11 cellular contexts compared by ENCODE assay signal in the genomic region with DNA sequence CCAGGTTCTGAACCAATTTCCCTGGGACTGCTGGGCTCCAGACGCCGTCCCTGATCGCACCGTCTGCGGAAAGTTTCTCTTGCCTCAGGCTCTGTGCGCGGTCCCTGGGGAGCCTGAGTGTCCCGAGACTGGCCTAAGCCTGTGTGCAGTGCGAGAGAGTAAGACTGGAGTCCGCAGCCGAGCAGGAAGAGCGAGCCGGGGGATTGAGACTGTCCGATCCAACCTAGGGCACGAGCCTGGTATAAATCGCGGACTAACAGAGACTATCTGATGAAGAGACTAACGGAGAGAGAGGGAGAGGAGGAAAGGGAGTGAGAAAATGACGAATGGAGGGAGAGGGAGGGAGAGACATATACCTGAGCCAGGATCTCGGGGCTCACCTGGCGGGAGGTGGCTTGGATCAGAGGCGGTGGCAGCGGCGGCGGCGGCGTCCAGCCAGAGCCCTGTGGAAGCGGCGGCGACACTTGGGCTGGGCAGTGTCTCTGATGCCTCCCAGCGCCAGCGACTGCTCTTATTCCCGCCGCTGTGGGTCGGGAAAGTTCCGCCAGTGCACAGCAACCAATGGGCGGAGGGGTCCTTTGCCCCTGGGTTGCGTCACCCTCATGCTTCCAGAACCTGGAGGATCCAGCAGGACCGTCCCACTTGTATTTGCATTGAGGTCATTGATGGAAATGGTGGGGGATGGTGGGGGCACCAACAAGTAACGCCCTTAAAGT. TPM values are rescaled to one million over a fixed set of nuclear protein-coding genes. Genes with fewer than 3 reads are reported as not detected.
DNase-seq lines count a peak whose midpoint lies in the region; FAIRE-seq and TF ChIP-seq lines count a peak whose summit lies in the region.
"Had no signal": no experiment of that assay in that cellular context is flagged by ENCODE, and none has a peak within 500 bp of the region (broad histone marks: within the 10 kb centered on the region; RNA-seq: fewer than 3 reads in every experiment).

CALCA (minus strand) TSS at position 487 of the 716 bp plus-strand sequence. CDS start 1,159 bp downstream, outside the sequence.

- no peak within 1 kb of the TSS for H3K4me3 ChIP-seq in suprapubic skin
- peak within 1 kb of the TSS in 3 of 8 donors; percentile 15 to 64 (median 25) for H3K4me3 ChIP-seq in spleen
- H3K4me3 ChIP-seq: SJSA1 had no signal

- TF ChIP-seq CTCF in 22Rv1 (IDR thresholded peaks at IDR 0.05), result 0 out of 2 replicates have a peak, but pooled peaks have one; percentile 1
- TF ChIP-seq CTCF in suprapubic skin (IDR thresholded peaks at IDR 0.05), result no peak
- no peak for TF ChIP-seq CTCF in spleen (IDR thresholded peaks at IDR 0.05 in 8 of 11, conservative IDR thresholded peaks at IDR 0.05 in 3 of 11)

- H3K4me3 Mint-ChIP-seq in activated T-helper 2 cell treated with anti-CD3 and anti-CD28 coated beads, Interferon-gamma antibody, Interleukin-2, Interleukin-4, amounts not matched to agents 10 μg/mL and 5 μg/mL and 100 μg/mL, durations not matched to agents 14 hours and 24 hours and 36 hours (ENCODE audit: low read depth), result peak within 1 kb of the TSS; percentile 40

- DNase-seq in COLO668 (lab: John Stamatoyannopoulos, UW; ENCODE audit: unreplicated experiment) (peak; percentile 94), left kidney (ENCODE audit: low read depth, low spot score) (peak; percentile 52), suprapubic skin (ENCODE audit: low spot score in 2 of 2) (no peak), frontal cortex (ENCODE audit: low spot score in 2 of 2) (no peak), spleen (no peak), NCI-H2107 treated with DMSO at 0.1 percent for 48 hours (lab: John Stamatoyannopoulos, UW; ENCODE audit: unreplicated experiment) (no peak)
- no peak for DNase-seq in activated T-helper 2 cell treated with anti-CD3 and anti-CD28 coated beads, Interferon-gamma antibody, Interleukin-2, Interleukin-4, amounts not matched to agents 10 μg/mL and 5 μg/mL and 100 μg/mL, durations not matched to agents 14 hours and 24 hours and 36 hours (ENCODE audit: low spot score)
- DNase-seq: NCI-H1105 had no signal

- intact Hi-C loops in activated T-helper 2 cell treated with anti-CD3 and anti-CD28 coated beads, Interferon-gamma antibody, Interleukin-2, Interleukin-4, amounts not matched to agents 10 μg/mL and 5 μg/mL and 100 μg/mL, durations not matched to agents 14 hours and 24 hours and 36 hours (cut with micrococcal nuclease), result loop anchor here (5.0 kb wide), 1 partner anchor 1635 kb away; no protein-coding TSS in a partner anchor
- intact Hi-C loops in spleen (cut with DNase I; ENCODE audit: low total_unique reads), result no loop called here

- TF ChIP-seq POLR2A in suprapubic skin (IDR thresholded peaks at IDR 0.05) (no peak), spleen (IDR thresholded peaks at IDR 0.05) (no peak)

- H3K27me3 ChIP-seq in suprapubic skin (peaks cover 86% of the 10 kb centered on the region), spleen (replicated peaks in 1 of 7) (peaks cover 2 to 99% (median 76%) of the 10 kb centered on the region in 7 donors)

- peaks cover 21% of the 10 kb centered on the region for H3K4me1 Mint-ChIP-seq in activated T-helper 2 cell treated with anti-CD3 and anti-CD28 coated beads, Interferon-gamma antibody, Interleukin-2, Interleukin-4, amounts not matched to agents 10 μg/mL and 5 μg/mL and 100 μg/mL, durations not matched to agents 14 hours and 24 hours and 36 hours (ENCODE audit: low read depth)

- H3K27ac Mint-ChIP-seq in activated T-helper 2 cell treated with anti-CD3 and anti-CD28 coated beads, Interferon-gamma antibody, Interleukin-2, Interleukin-4, amounts not matched to agents 10 μg/mL and 5 μg/mL and 100 μg/mL, durations not matched to agents 14 hours and 24 hours and 36 hours, result no peak within 1 kb of the TSS

- WGBS in suprapubic skin, result 3% methylated on average over 23 of the region's 40 CpGs
- 10 to 14% (median 13%) methylated on average over 33 to 40 of the region's 40 CpGs for WGBS in spleen, 5 donors

- TF ChIP-seq EP300 in suprapubic skin (IDR thresholded peaks at IDR 0.05), result no peak

- peaks cover 75% of the 10 kb centered on the region for H3K27me3 Mint-ChIP-seq in activated T-helper 2 cell treated with anti-CD3 and anti-CD28 coated beads, Interferon-gamma antibody, Interleukin-2, Interleukin-4, amounts not matched to agents 10 μg/mL and 5 μg/mL and 100 μg/mL, durations not matched to agents 14 hours and 24 hours and 36 hours (ENCODE audit: low read depth)

- H3K9me3 ChIP-seq in suprapubic skin, result no peaks in the 10 kb centered on the region
- no peaks in the 10 kb centered on the region for H3K9me3 ChIP-seq in spleen

- no peaks in the 10 kb centered on the region for H3K36me3 Mint-ChIP-seq in activated T-helper 2 cell treated with anti-CD3 and anti-CD28 coated beads, Interferon-gamma antibody, Interleukin-2, Interleukin-4, amounts not matched to agents 10 μg/mL and 5 μg/mL and 100 μg/mL, durations not matched to agents 14 hours and 24 hours and 36 hours (ENCODE audit: low read depth)

- no peak for FAIRE-seq in frontal cortex (lab: Jason Lieb, UNC)
- FAIRE-seq: endometrium had no signal

- H3K27ac ChIP-seq in 22Rv1 (no peak within 1 kb of the TSS), suprapubic skin (no peak within 1 kb of the TSS), spleen (no peak within 1 kb of the TSS)
- H3K27ac ChIP-seq: SJSA1 had no signal

- H3K9me3 Mint-ChIP-seq in activated T-helper 2 cell treated with anti-CD3 and anti-CD28 coated beads, Interferon-gamma antibody, Interleukin-2, Interleukin-4, amounts not matched to agents 10 μg/mL and 5 μg/mL and 100 μg/mL, durations not matched to agents 14 hours and 24 hours and 36 hours, result no peaks in the 10 kb centered on the region

- H3K4me1 ChIP-seq in suprapubic skin (peaks cover 38% of the 10 kb centered on the region), spleen (peaks cover 11 to 44% (median 33%) of the 10 kb centered on the region in 6 donors)
- H3K4me1 ChIP-seq: SJSA1 had no signal

- no peaks in the 10 kb centered on the region for H3K36me3 ChIP-seq in suprapubic skin
- H3K36me3 ChIP-seq in spleen, result no peaks in the 10 kb centered on the region
- H3K36me3 ChIP-seq: SJSA1 had no signal

RNA-seq across cellular contexts. Expression of gene CALCA, which starts in this region (rescaled TPM):
- total RNA-seq in activated T-helper 2 cell treated with anti-CD3 and anti-CD28 coated beads, Interferon-gamma antibody, Interleukin-2, Interleukin-4, amounts not matched to agents 10 μg/mL and 5 μg/mL and 100 μg/mL, durations not matched to agents 14 hours and 24 hours and 36 hours, result not detected in 2 replicates
- total RNA-seq in suprapubic skin (not detected), frontal cortex (not detected), spleen (1 to 10 TPM in 3 of 7 donors, under 1 TPM in 1, not detected in 3; 0.57 to 5.4 (median 1.4) TPM)
- polyA plus RNA-seq in spleen, result 1 to 10 TPM in 1 of 3 donors, under 1 TPM in 2; 0.26 to 2.2 (median 0.42) TPM
- total RNA-seq: SJSA1 had no signal

Comparison
In these comparisons a context has a peak if more than half of its experiments do, and no peak if none do; other contexts are left out.
1. DNase-seq: peak in COLO668 (single experiment) and left kidney (single experiment); none in activated T-helper 2 cell treated with anti-CD3 and anti-CD28 coated beads, Interferon-gamma antibody, Interleukin-2, Interleukin-4, amounts not matched to agents 10 μg/mL and 5 μg/mL and 100 μg/mL, durations not matched to agents 14 hours and 24 hours and 36 hours (single experiment), suprapubic skin (0 of 2), frontal cortex (0 of 2), spleen (single experiment) and NCI-H2107 treated with DMSO at 0.1 percent for 48 hours (single experiment).